ENCODE assay signal across 18 cellular contexts in the genomic region with DNA sequence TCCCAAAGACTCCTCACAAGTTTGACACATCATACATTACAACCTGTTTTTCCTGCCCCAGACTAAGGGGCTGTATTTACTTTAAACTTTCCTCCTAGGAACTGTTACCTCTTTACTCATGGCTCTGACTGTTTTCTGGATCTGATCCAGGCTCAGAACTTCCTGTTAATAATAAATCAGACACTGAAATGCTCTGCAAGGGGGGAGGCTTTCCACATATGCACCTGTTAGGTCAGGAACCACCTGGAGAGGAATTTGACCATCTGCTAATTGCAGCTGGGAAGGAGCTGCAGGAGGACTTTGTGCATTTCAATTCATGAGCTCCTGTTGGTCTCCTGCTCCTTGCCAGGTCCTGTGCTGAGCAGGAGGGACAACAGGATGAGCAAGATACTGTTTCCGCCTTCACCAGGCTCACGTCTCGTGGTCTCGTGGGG.
DNase-seq lines count a peak whose midpoint lies in the region; ATAC-seq and TF ChIP-seq lines count a peak whose summit lies in the region.
"Had no signal": no experiment of that assay in that cellular context is flagged by ENCODE, and none has a peak within 500 bp of the region (broad histone marks: within the 10 kb centered on the region; RNA-seq: fewer than 3 reads in every experiment).

No MANE protein-coding gene starts in this region.

- no peak overlapping the region for H3K4me3 ChIP-seq in BLaER1 treated with 17β-estradiol and CSF1 and Interleukin-3, amounts not matched to agents 10 nM and 100 nM
- H3K4me3 ChIP-seq in IMR-90 (ENCODE audit: insufficient read depth, low read depth, low read length) (no peak overlapping the region), smooth muscle cell (no peak overlapping the region)
- H3K4me3 ChIP-seq: ascending aorta, right atrium auricular region, vagina had no signal

- no peak overlapping the region for H2BK5ac ChIP-seq in IMR-90 (ENCODE audit: low read depth, low read length, poor library complexity, severe bottlenecking)

- H3K4me2 ChIP-seq in BLaER1 treated with 17β-estradiol and CSF1 and Interleukin-3, amounts not matched to agents 10 nM and 100 nM, result peak overlapping the region in 8 of 11 experiments; percentile 4 to 73 (median 46); a peak in 14 of 22 replicates
- H3K4me2 ChIP-seq in IMR-90 (ENCODE audit: low read depth, low read length) (no peak overlapping the region), smooth muscle cell (no peak overlapping the region)

- H3K27me3 Mint-ChIP-seq in T-cell, result peaks cover 0 to 5% of the 10 kb centered on the region in 2 donors
- H3K27me3 Mint-ChIP-seq in CD4-positive, alpha-beta T cell, result no peaks in the 10 kb centered on the region
- H3K27me3 Mint-ChIP-seq: activated T-helper 17 cell treated with anti-CD3 and anti-CD28 coated beads, Interleukin-2, amount 50 U/mL, for 72 hours had no signal

- no peak overlapping the region for H2AK5ac ChIP-seq in IMR-90 (ENCODE audit: low read depth, low read length)

- ATAC-seq in IMR-90 (ENCODE audit: low read depth) (no peak), T-cell (replicated peaks in 1 of 4) (no peak)
- ATAC-seq in CD4-positive, alpha-beta T cell (ENCODE audit: poor library complexity), result no peak
- ATAC-seq: activated T-helper 17 cell treated with anti-CD3 and anti-CD28 coated beads, Interleukin-2, amount 50 U/mL, for 72 hours had no signal

- H3K18ac ChIP-seq in IMR-90 (ENCODE audit: low read depth, low read length), result no peak overlapping the region

- H3K9me3 Mint-ChIP-seq in T-cell, result peaks cover 2 to 3% (median 3%) of the 10 kb centered on the region in 3 donors
- peaks cover 2% of the 10 kb centered on the region for H3K9me3 Mint-ChIP-seq in CD4-positive, alpha-beta T cell
- H3K9me3 Mint-ChIP-seq: activated T-helper 17 cell treated with anti-CD3 and anti-CD28 coated beads, Interleukin-2, amount 50 U/mL, for 72 hours had no signal

- no peak overlapping the region for H3K27ac ChIP-seq in BLaER1 treated with 17β-estradiol and CSF1 and Interleukin-3, amounts not matched to agents 10 nM and 100 nM
- no peak overlapping the region for H3K27ac ChIP-seq in IMR-90 (ENCODE audit: insufficient read depth, low read length)
- H3K27ac ChIP-seq in VCaP, result peak overlapping the region; percentile 73
- no peak overlapping the region for H3K27ac ChIP-seq in CD4-positive, alpha-beta T cell (ENCODE audit: low read depth, low read length)
- no peak overlapping the region for H3K27ac ChIP-seq in smooth muscle cell (ENCODE audit: low read depth)
- H3K27ac ChIP-seq: ascending aorta, right atrium auricular region, vagina had no signal

- no peak for TF ChIP-seq CTCF in IMR-90 (conservative IDR thresholded peaks at IDR 0.05; ENCODE audit: low read depth, low read length)
- TF ChIP-seq CTCF in VCaP (conservative IDR thresholded peaks at IDR 0.05), result no peak
- TF ChIP-seq CTCF in CD4-positive, alpha-beta T cell (IDR thresholded peaks at IDR 0.05), result no peak
- TF ChIP-seq CTCF in smooth muscle cell (IDR thresholded peaks at IDR 0.05; ENCODE audit: borderline replicate concordance, insufficient read depth, poor library complexity, severe bottlenecking), result no peak

- CTCF ChIA-PET in IMR-90 (lab: Yijun Ruan, JAX), result interaction anchor here (0.6 kb wide), 1 partner anchor 96 kb away, joined by 11 read pairs; no protein-coding TSS in a partner anchor
- CTCF ChIA-PET in T-cell (lab: Charles Lee), result no interaction called here
- CTCF ChIA-PET in CD4-positive, alpha-beta T cell (lab: Charles Lee), result no interaction called here

- DNase-seq in IMR-90 (peak; percentile 7), iPS-NIHi11 (ENCODE audit: low spot score) (peak; percentile 11), T-cell (no peak), smooth muscle cell (lab: John Stamatoyannopoulos, UW; ENCODE audit: unreplicated experiment) (no peak)
- no peak for DNase-seq in CD4-positive, alpha-beta T cell
- no peak for DNase-seq in stimulated activated CD4-positive, alpha-beta T cell treated with anti-CD3 and anti-CD28 coated beads, Interleukin-4, amount 100 ng/mL, for 24 hours
- DNase-seq: activated CD4-positive, alpha-beta T cell treated with anti-CD3 and anti-CD28 coated beads, Interleukin-2, amount 50 U/mL, for 48 hours; effector memory CD4-positive, alpha-beta T cell; NCI-H446; RPMI8226; stimulated activated naive CD4-positive, alpha-beta T cell treated with Interleukin-2 at 50 U/mL for 16 hours; T1000 had no signal

- H2AFZ ChIP-seq in IMR-90 (replicated peaks; ENCODE audit: low read length, poor library complexity), result no peak overlapping the region
- no peak overlapping the region for H2AFZ ChIP-seq in smooth muscle cell (ENCODE audit: low read depth)

- H4K20me1 ChIP-seq in BLaER1 treated with 17β-estradiol and CSF1 and Interleukin-3, amounts not matched to agents 10 nM and 100 nM, result no peaks in the 10 kb centered on the region
- H4K20me1 ChIP-seq in IMR-90 (ENCODE audit: insufficient read depth, low read length), result no peaks in the 10 kb centered on the region
- H4K20me1 ChIP-seq in smooth muscle cell (ENCODE audit: low read depth), result no peaks in the 10 kb centered on the region

- POLR2A ChIA-PET in IMR-90 (lab: Charles Lee; ENCODE audit: unreplicated experiment), result no interaction called here
- POLR2A ChIA-PET in T-cell (lab: Charles Lee), result no interaction called here
- POLR2A ChIA-PET in CD4-positive, alpha-beta T cell (lab: Charles Lee), result no interaction called here

- H2BK20ac ChIP-seq in IMR-90 (ENCODE audit: low read depth, low read length), result no peak overlapping the region

- dilution Hi-C loops in IMR-90 (cut with HindIII; ENCODE audit: low sequenced_read_pairs, unreplicated experiment), result no loop called here

- no peak overlapping the region for H3K14ac ChIP-seq in IMR-90 (replicated peaks; ENCODE audit: low read depth, low read length)

- TF ChIP-seq POLR2A in IMR-90 (IDR thresholded peaks at IDR 0.05; ENCODE audit: low read depth, low read length), result no peak

- H3K23ac ChIP-seq in IMR-90 (ENCODE audit: low read depth, low read length), result no peak overlapping the region

- no peaks in the 10 kb centered on the region for H3K79me2 ChIP-seq in smooth muscle cell (ENCODE audit: low read depth)

- no peak overlapping the region for H2BK15ac ChIP-seq in IMR-90 (ENCODE audit: low read depth, low read length)

- no peak overlapping the region for H4K8ac ChIP-seq in IMR-90 (ENCODE audit: low read depth in 2 of 2, low read length in 2 of 2)

- no peaks in the 10 kb centered on the region for H3K79me1 ChIP-seq in IMR-90 (ENCODE audit: low read depth in 1 of 2, low read length in 2 of 2)

- H3K4me1 ChIP-seq in BLaER1 treated with 17β-estradiol and CSF1 and Interleukin-3, amounts not matched to agents 10 nM and 100 nM, result peaks cover 0 to 39% (median 13%) of the 10 kb centered on the region in 10 experiments; a peak in 12 of 20 replicates
- no peaks in the 10 kb centered on the region for H3K4me1 ChIP-seq in IMR-90 (ENCODE audit: control insufficient read depth, insufficient read depth, low read length)
- no peaks in the 10 kb centered on the region for H3K4me1 ChIP-seq in smooth muscle cell (ENCODE audit: low read depth)
- H3K4me1 ChIP-seq: ascending aorta, right atrium auricular region, vagina had no signal

- no peaks in the 10 kb centered on the region for H3F3A ChIP-seq in smooth muscle cell (ENCODE audit: low read depth)

- no peaks in the 10 kb centered on the region for H3K4me1 Mint-ChIP-seq in T-cell
- no peaks in the 10 kb centered on the region for H3K4me1 Mint-ChIP-seq in CD4-positive, alpha-beta T cell (ENCODE audit: low read depth)
- H3K4me1 Mint-ChIP-seq: activated T-helper 17 cell treated with anti-CD3 and anti-CD28 coated beads, Interleukin-2, amount 50 U/mL, for 72 hours had no signal

- no peaks in the 10 kb centered on the region for H3K27me3 ChIP-seq in BLaER1 treated with 17β-estradiol and CSF1 and Interleukin-3, amounts not matched to agents 10 nM and 100 nM
- H3K27me3 ChIP-seq in IMR-90 (ENCODE audit: control insufficient read depth, insufficient read depth, low read length), result peaks cover 4% of the 10 kb centered on the region; the same call in 1 of the 2 replicates
- H3K27me3 ChIP-seq in CD4-positive, alpha-beta T cell (ENCODE audit: control insufficient read depth, insufficient read depth, low read length), result no peaks in the 10 kb centered on the region
- no peaks in the 10 kb centered on the region for H3K27me3 ChIP-seq in smooth muscle cell (ENCODE audit: low read depth)
- H3K27me3 ChIP-seq: ascending aorta, right atrium auricular region, vagina had no signal

- no peak overlapping the region for H4K5ac ChIP-seq in IMR-90 (ENCODE audit: low read depth, low read length)

- H3K4me3 Mint-ChIP-seq in T-cell, result no peak overlapping the region
- H3K4me3 Mint-ChIP-seq in CD4-positive, alpha-beta T cell, result no peak overlapping the region
- H3K4me3 Mint-ChIP-seq: activated T-helper 17 cell treated with anti-CD3 and anti-CD28 coated beads, Interleukin-2, amount 50 U/mL, for 72 hours had no signal

- no CpG with 5 or more reads among the region's 4 CpGs for WGBS in IMR-90 (ENCODE audit: extremely low coverage in 2 of 2, insufficient read length in 1 of 2), 2 experiments
- 70% methylated on average over 3 of the region's 4 CpGs for WGBS in smooth muscle cell (ENCODE audit: low lambda C conversion rate)

- in situ Hi-C loops in IMR-90 (cut with MboI; ENCODE audit: low sequenced_read_pairs), result no loop called here

- peaks cover 0 to 5% (median 0%) of the 10 kb centered on the region in 11 experiments; a peak in 2 of 22 replicates for H3K9me3 ChIP-seq in BLaER1 treated with 17β-estradiol and CSF1 and Interleukin-3, amounts not matched to agents 10 nM and 100 nM (replicated peaks in 1 of 11)
- no peaks in the 10 kb centered on the region for H3K9me3 ChIP-seq in IMR-90 (ENCODE audit: control insufficient read depth, insufficient read depth, low read length)
- H3K9me3 ChIP-seq in CD4-positive, alpha-beta T cell (ENCODE audit: control insufficient read depth, low read length), result no peaks in the 10 kb centered on the region
- H3K9me3 ChIP-seq in smooth muscle cell (replicated peaks; ENCODE audit: low read depth), result no peaks in the 10 kb centered on the region
- H3K9me3 ChIP-seq: ascending aorta, right atrium auricular region, vagina had no signal

- no peak overlapping the region for H3K9ac ChIP-seq in BLaER1 treated with 17β-estradiol and CSF1 and Interleukin-3, amounts not matched to agents 10 nM and 100 nM
- H3K9ac ChIP-seq in IMR-90 (ENCODE audit: low read depth, low read length) (no peak overlapping the region), smooth muscle cell (ENCODE audit: low read depth) (no peak overlapping the region)

- no peak overlapping the region for H3K27ac Mint-ChIP-seq in T-cell
- no peak overlapping the region for H3K27ac Mint-ChIP-seq in CD4-positive, alpha-beta T cell
- H3K27ac Mint-ChIP-seq: activated T-helper 17 cell treated with anti-CD3 and anti-CD28 coated beads, Interleukin-2, amount 50 U/mL, for 72 hours had no signal

- no peak for TF ChIP-seq RAD21 in IMR-90 (IDR thresholded peaks at IDR 0.05; ENCODE audit: low read length)

- H2AK9ac ChIP-seq in IMR-90 (replicated peaks; ENCODE audit: low read depth, low read length, poor library complexity), result no peak overlapping the region

- no peak overlapping the region for H4K91ac ChIP-seq in IMR-90 (ENCODE audit: insufficient read depth, low read depth, low read length)

- H2BK120ac ChIP-seq in IMR-90 (ENCODE audit: low read depth, low read length), result no peak overlapping the region

- H3K56ac ChIP-seq in IMR-90 (ENCODE audit: extremely low read depth, insufficient read depth, low read length), result no peak overlapping the region

- no peaks in the 10 kb centered on the region for H3K9me1 ChIP-seq in IMR-90 (ENCODE audit: insufficient read depth, low read length)

- no peak overlapping the region for H3K4ac ChIP-seq in IMR-90 (ENCODE audit: low read depth, low read length)

- no peaks in the 10 kb centered on the region for H3K36me3 Mint-ChIP-seq in T-cell
- no peaks in the 10 kb centered on the region for H3K36me3 Mint-ChIP-seq in CD4-positive, alpha-beta T cell (ENCODE audit: low read depth)

- H3K36me3 ChIP-seq in BLaER1 treated with 17β-estradiol and CSF1 and Interleukin-3, amounts not matched to agents 10 nM and 100 nM, result no peaks in the 10 kb centered on the region
- no peaks in the 10 kb centered on the region for H3K36me3 ChIP-seq in IMR-90 (ENCODE audit: control insufficient read depth, insufficient read depth, low read length)
- H3K36me3 ChIP-seq in smooth muscle cell (ENCODE audit: low read depth), result no peaks in the 10 kb centered on the region
- H3K36me3 ChIP-seq: ascending aorta, right atrium auricular region, vagina had no signal

- BruUV-seq in IMR-90 (replicated peaks; lab: Mats Ljungman, UMichigan), result no TSS peak

- intact Hi-C loops in IMR-90 (cut with micrococcal nuclease), result no loop called here
- intact Hi-C loops in CD4-positive, alpha-beta T cell (cut with DNase I, micrococcal nuclease), result no loop called here

Comparison
In these comparisons a context has a peak if more than half of its experiments do, and no peak if none do; other contexts are left out.
1. H3K4me2 ChIP-seq: peak in BLaER1 treated with 17β-estradiol and CSF1 and Interleukin-3, amounts not matched to agents 10 nM and 100 nM (8 of 11); none in IMR-90 (single experiment) and smooth muscle cell (single experiment).
2. DNase-seq: peak in IMR-90 (single experiment) and iPS-NIHi11 (single experiment); none in T-cell (0 of 34), CD4-positive, alpha-beta T cell (0 of 10), smooth muscle cell (single experiment) and stimulated activated CD4-positive, alpha-beta T cell treated with anti-CD3 and anti-CD28 coated beads, Interleukin-4, amount 100 ng/mL, for 24 hours (single experiment).